ENCODE assay signal across 8 cellular contexts in genomic region chr4:83114576-83114975, GRCh38. TPM values are rescaled to one million over a fixed set of nuclear protein-coding genes. Genes with fewer than 3 reads are reported as not detected.
DNase-seq lines count a peak whose midpoint lies in the region; ATAC-seq and TF ChIP-seq lines count a peak whose summit lies in the region.

A gene with protein sequence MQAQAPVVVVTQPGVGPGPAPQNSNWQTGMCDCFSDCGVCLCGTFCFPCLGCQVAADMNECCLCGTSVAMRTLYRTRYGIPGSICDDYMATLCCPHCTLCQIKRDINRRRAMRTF (minus strand): TSS chr4:83114729. CDS start chr4:83107921, 6,808 bp downstream.

- in situ Hi-C loops in GM18951 (cut with MboI; ENCODE audit: low sequenced_read_pairs, unreplicated experiment): no loop called here

- no peaks in the 10 kb centered on the region for H3K36me3 Mint-ChIP-seq in chondrocyte (ENCODE audit: low read depth)

- no peak within 1 kb of the TSS for H3K27ac Mint-ChIP-seq in chondrocyte (ENCODE audit: unreplicated experiment)

- H3K27ac ChIP-seq in BLaER1 treated with 17β-estradiol and CSF1 and Interleukin-3, amounts not matched to agents 10 nM and 100 nM: peak within 1 kb of the TSS in 7 of 11 experiments; percentile 71 to 91 (median 78); a peak in 14 of 22 replicates

- no peak for TF ChIP-seq CTCF in epithelial cell of esophagus (IDR thresholded peaks at IDR 0.05; ENCODE audit: insufficient read depth, low read depth, low read length, missing control alignments)
- TF ChIP-seq CTCF in chondrocyte (IDR thresholded peaks at IDR 0.05): no peak

- peak within 1 kb of the TSS in 4 of 11 experiments; percentile 1 to 37 (median 28); a peak in 2 of 22 replicates for H3K9ac ChIP-seq in BLaER1 treated with 17β-estradiol and CSF1 and Interleukin-3, amounts not matched to agents 10 nM and 100 nM

- H3K4me1 ChIP-seq in BLaER1 treated with 17β-estradiol and CSF1 and Interleukin-3, amounts not matched to agents 10 nM and 100 nM: peaks cover 43 to 62% (median 49%) of the 10 kb centered on the region in 10 experiments

- peak; percentile 55 for TF ChIP-seq POLR2A in GM18951 (IDR thresholded peaks at IDR 0.05; ENCODE audit: extremely low read depth, insufficient read depth, insufficient read length)

- peak within 1 kb of the TSS in 2 of 10 experiments; percentile 8 to 23; a peak in 2 of 20 replicates for H3K4me3 ChIP-seq in BLaER1 treated with 17β-estradiol and CSF1 and Interleukin-3, amounts not matched to agents 10 nM and 100 nM
- peak within 1 kb of the TSS; percentile 21 for H3K4me3 ChIP-seq in epithelial cell of esophagus (ENCODE audit: low read length)

- H3K9me3 Mint-ChIP-seq in chondrocyte (ENCODE audit: low read depth): no peaks in the 10 kb centered on the region

- H3K4me1 Mint-ChIP-seq in chondrocyte (ENCODE audit: low read depth): peaks cover 5% of the 10 kb centered on the region

- ATAC-seq in HG03175 (IDR thresholded peaks at IDR 0.05; ENCODE audit: unreplicated experiment): peak; percentile 39

- peaks cover 0 to 6% (median 3%) of the 10 kb centered on the region in 11 experiments; a peak in 13 of 22 replicates for H3K27me3 ChIP-seq in BLaER1 treated with 17β-estradiol and CSF1 and Interleukin-3, amounts not matched to agents 10 nM and 100 nM

- H3K4me3 Mint-ChIP-seq in chondrocyte (ENCODE audit: unreplicated experiment): no peak within 1 kb of the TSS

- peak within 1 kb of the TSS; percentile 50 to 95 (median 82); a peak in 21 of 22 replicates for H3K4me2 ChIP-seq in BLaER1 treated with 17β-estradiol and CSF1 and Interleukin-3, amounts not matched to agents 10 nM and 100 nM

- no peaks in the 10 kb centered on the region for H4K20me1 ChIP-seq in BLaER1 treated with 17β-estradiol and CSF1 and Interleukin-3, amounts not matched to agents 10 nM and 100 nM

- no peaks in the 10 kb centered on the region for H3K9me3 ChIP-seq in BLaER1 treated with 17β-estradiol and CSF1 and Interleukin-3, amounts not matched to agents 10 nM and 100 nM (replicated peaks in 1 of 11)

- H3K27me3 Mint-ChIP-seq in chondrocyte (ENCODE audit: low read depth): no peaks in the 10 kb centered on the region

- DNase-seq in SIG-M5 (lab: John Stamatoyannopoulos, UW) (peak; percentile 81), epithelial cell of esophagus (ENCODE audit: low read depth) (peak; percentile 82), OCI-M2 (lab: John Stamatoyannopoulos, UW; ENCODE audit: unreplicated experiment) (no peak), chondrocyte (ENCODE audit: low spot score) (no peak)
- no peak for DNase-seq in NK-92 treated with Interleukin-12 subunit alpha and Interleukin-12 subunit beta, amount 100 ng/mL, for 24 hours (lab: John Stamatoyannopoulos, UW)

- no peaks in the 10 kb centered on the region for H3K36me3 ChIP-seq in BLaER1 treated with 17β-estradiol and CSF1 and Interleukin-3, amounts not matched to agents 10 nM and 100 nM

RNA-seq across cellular contexts. Expression of the gene that starts here (rescaled TPM):
- total RNA-seq in chondrocyte: 0.51 TPM in 1 of 3 replicates, not detected in the others

Comparison
In these comparisons a context has a peak if more than half of its experiments do, and no peak if none do; other contexts are left out.
1. DNase-seq: peak in SIG-M5 (single experiment) and epithelial cell of esophagus (single experiment); none in OCI-M2 (single experiment), NK-92 treated with Interleukin-12 subunit alpha and Interleukin-12 subunit beta, amount 100 ng/mL, for 24 hours (single experiment) and chondrocyte (single experiment).